9 cellular contexts compared by ENCODE assay signal in the genomic region with DNA sequence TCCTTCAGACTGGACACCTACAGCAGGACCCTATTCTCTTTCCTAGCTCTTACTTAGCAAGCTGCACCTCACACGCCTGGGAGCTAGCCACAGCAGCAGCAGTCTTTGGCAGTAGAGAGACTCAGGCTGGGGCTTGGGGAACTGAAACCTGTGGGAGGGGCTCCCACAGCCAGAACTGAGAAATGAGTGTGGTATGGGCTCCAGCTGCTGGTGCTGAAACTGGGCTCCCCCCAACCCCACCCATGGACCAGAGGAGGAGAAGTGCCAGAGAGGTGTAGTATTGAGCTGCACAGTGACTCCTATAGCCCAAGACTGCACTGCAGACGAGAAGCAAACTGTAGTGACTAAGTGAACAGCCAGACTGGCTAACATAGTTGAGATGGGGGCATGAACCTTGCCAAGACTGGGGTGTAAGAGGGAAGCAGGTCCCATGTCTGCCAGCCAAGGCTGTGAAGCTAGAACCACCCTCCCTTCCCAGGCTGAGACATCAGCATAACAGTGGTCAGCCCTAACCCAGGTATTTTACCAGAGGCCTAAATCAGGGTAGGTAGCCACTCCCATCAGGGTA.
DNase-seq lines count a peak whose midpoint lies in the region; ATAC-seq and TF ChIP-seq lines count a peak whose summit lies in the region.
"Had no signal": no experiment of that assay in that cellular context is flagged by ENCODE, and none has a peak within 500 bp of the region (broad histone marks: within the 10 kb centered on the region; RNA-seq: fewer than 3 reads in every experiment).

No MANE protein-coding gene starts in this region.

- no peaks in the 10 kb centered on the region for H3K9me2 ChIP-seq in PC-3 (replicated peaks; ENCODE audit: low read length)

- H3K36me3 Mint-ChIP-seq in CD4-positive, CD25-positive, alpha-beta regulatory T cell = no peaks in the 10 kb centered on the region
- H3K36me3 Mint-ChIP-seq in activated CD4-positive, alpha-beta memory T cell treated with anti-CD3 and anti-CD28 coated beads, Interleukin-2, amount 10 ng/mL, durations not matched to agents 7 days and 5 days (ENCODE audit: low read depth) = peaks cover 7% of the 10 kb centered on the region

- intact Hi-C loops in PC-3 (cut with micrococcal nuclease) = no loop called here

- H3K36me3 ChIP-seq in CD4-positive, CD25-positive, alpha-beta regulatory T cell (ENCODE audit: control insufficient read depth, insufficient read depth, low read length) = no peaks in the 10 kb centered on the region
- H3K36me3 ChIP-seq in PC-3 (ENCODE audit: low read depth, low read length) = no peaks in the 10 kb centered on the region

- peak overlapping the region in 2 of 4 donors; percentile 31 to 48 for H3K4me3 Mint-ChIP-seq in CD4-positive, CD25-positive, alpha-beta regulatory T cell
- H3K4me3 Mint-ChIP-seq in activated CD4-positive, alpha-beta memory T cell treated with anti-CD3 and anti-CD28 coated beads, Interleukin-2, amount 10 ng/mL, durations not matched to agents 7 days and 5 days = no peak overlapping the region
- H3K4me3 Mint-ChIP-seq: brain had no signal

- DNase-seq in CD4-positive, CD25-positive, alpha-beta regulatory T cell = peak in 1 of 3 donors; percentile 81
- DNase-seq in activated CD4-positive, alpha-beta memory T cell treated with anti-CD3 and anti-CD28 coated beads, Interleukin-2, amount 10 ng/mL, durations not matched to agents 7 days and 5 days = peak; percentile 67
- DNase-seq in medulla oblongata (ENCODE audit: extremely low spot score) (peak; percentile 76), NCI-H748 treated with DMSO at 0.1 percent for 48 hours (lab: John Stamatoyannopoulos, UW) (no peak), NCI-H2227 treated with DMSO at 0.1 percent for 48 hours (lab: John Stamatoyannopoulos, UW) (no peak), PC-3 (no peak)

- CTCF ChIA-PET in activated CD4-positive, alpha-beta memory T cell treated with anti-CD3 and anti-CD28 coated beads, Interleukin-2, amount 10 ng/mL, durations not matched to agents 7 days and 5 days (lab: Charles Lee) = interaction anchor here (0.7 to 5.3 kb wide), 10 partner anchors 12 to 135 kb away, joined by 3 to 32 read pairs (median 4); partner anchors contain the start of gene MYO5A
- CTCF ChIA-PET in PC-3 (lab: Charles Lee) = no interaction called here

- no TSS peak for BruUV-seq in PC-3 (replicated peaks; lab: Mats Ljungman, UMichigan)

- peak; percentile 74 to 75 for ATAC-seq in CD4-positive, CD25-positive, alpha-beta regulatory T cell (ENCODE audit: low read depth in 2 of 2)
- ATAC-seq in GM19351 (IDR thresholded peaks at IDR 0.05; ENCODE audit: unreplicated experiment) = peak; percentile 90
- peak; percentile 93 for ATAC-seq in HG03196 (IDR thresholded peaks at IDR 0.05; ENCODE audit: unreplicated experiment)
- no peak for ATAC-seq in PC-3

- peak overlapping the region; percentile 39 for H3K4me3 ChIP-seq in CD4-positive, CD25-positive, alpha-beta regulatory T cell (ENCODE audit: low read depth, low read length)
- H3K4me3 ChIP-seq in PC-3 (ENCODE audit: low read length) = no peak overlapping the region

- peaks cover 42 to 57% (median 45%) of the 10 kb centered on the region in 4 donors for H3K4me1 Mint-ChIP-seq in CD4-positive, CD25-positive, alpha-beta regulatory T cell
- H3K4me1 Mint-ChIP-seq in activated CD4-positive, alpha-beta memory T cell treated with anti-CD3 and anti-CD28 coated beads, Interleukin-2, amount 10 ng/mL, durations not matched to agents 7 days and 5 days = peaks cover 50% of the 10 kb centered on the region

- H3K27me3 ChIP-seq in CD4-positive, CD25-positive, alpha-beta regulatory T cell (ENCODE audit: control insufficient read depth, insufficient read depth, low read length) = no peaks in the 10 kb centered on the region
- H3K27me3 ChIP-seq in PC-3 (ENCODE audit: low read length) = no peaks in the 10 kb centered on the region

- peaks cover 3 to 7% of the 10 kb centered on the region in 2 experiments for H3K9me3 ChIP-seq in CD4-positive, CD25-positive, alpha-beta regulatory T cell (ENCODE audit: control insufficient read depth in 2 of 2, low read length in 2 of 2)
- H3K9me3 ChIP-seq in PC-3 (ENCODE audit: low read length) = no peaks in the 10 kb centered on the region

- no peak overlapping the region for H2AFZ ChIP-seq in PC-3 (ENCODE audit: low read length)

- H3K4me1 ChIP-seq in CD4-positive, CD25-positive, alpha-beta regulatory T cell (ENCODE audit: control insufficient read depth, insufficient read depth, low read length, poor library complexity, severe bottlenecking) = peaks cover 43% of the 10 kb centered on the region
- H3K4me1 ChIP-seq in PC-3 (ENCODE audit: insufficient read depth, low read length) = peaks cover 10% of the 10 kb centered on the region; the same call in 1 of the 2 replicates

- no peak for TF ChIP-seq CTCF in PC-3 (conservative IDR thresholded peaks at IDR 0.05; ENCODE audit: low read depth, low read length)

- no peaks in the 10 kb centered on the region for H3K27me3 Mint-ChIP-seq in CD4-positive, CD25-positive, alpha-beta regulatory T cell
- H3K27me3 Mint-ChIP-seq in activated CD4-positive, alpha-beta memory T cell treated with anti-CD3 and anti-CD28 coated beads, Interleukin-2, amount 10 ng/mL, durations not matched to agents 7 days and 5 days = no peaks in the 10 kb centered on the region
- H3K27me3 Mint-ChIP-seq: brain had no signal

- no peaks in the 10 kb centered on the region for H3F3A ChIP-seq in PC-3 (ENCODE audit: low read length, unreplicated experiment)

- H3K79me2 ChIP-seq in PC-3 (ENCODE audit: low read length) = 0 out of 2 replicates have a peak, but pooled peaks cover 9% of the 10 kb centered on the region

- POLR2A ChIA-PET in activated CD4-positive, alpha-beta memory T cell treated with anti-CD3 and anti-CD28 coated beads, Interleukin-2, amount 10 ng/mL, durations not matched to agents 7 days and 5 days (lab: Charles Lee) = interaction anchor here (0.7 to 4.5 kb wide), 13 partner anchors 12 to 637 kb away, joined by 3 to 41 read pairs (median 3); partner anchors contain the start of genes ATOSA, MYO5A and TMOD3
- POLR2A ChIA-PET in PC-3 (lab: Charles Lee; ENCODE audit: unreplicated experiment) = interaction anchor here (0.5 kb wide), 1 partner anchor 14 kb away, joined by 4 read pairs; no protein-coding TSS in a partner anchor

- peaks cover 0 to 10% (median 3%) of the 10 kb centered on the region in 7 donors for H3K9me3 Mint-ChIP-seq in CD4-positive, CD25-positive, alpha-beta regulatory T cell
- no peaks in the 10 kb centered on the region for H3K9me3 Mint-ChIP-seq in activated CD4-positive, alpha-beta memory T cell treated with anti-CD3 and anti-CD28 coated beads, Interleukin-2, amount 10 ng/mL, durations not matched to agents 7 days and 5 days

- H3K27ac Mint-ChIP-seq in CD4-positive, CD25-positive, alpha-beta regulatory T cell = peak overlapping the region; percentile 65 to 92 (median 81)
- peak overlapping the region; percentile 52 for H3K27ac Mint-ChIP-seq in activated CD4-positive, alpha-beta memory T cell treated with anti-CD3 and anti-CD28 coated beads, Interleukin-2, amount 10 ng/mL, durations not matched to agents 7 days and 5 days
- H3K27ac Mint-ChIP-seq: brain had no signal

- H3K27ac ChIP-seq in CD4-positive, CD25-positive, alpha-beta regulatory T cell (ENCODE audit: insufficient read depth, low read length, poor library complexity, severe bottlenecking) = peak overlapping the region; percentile 73
- H3K27ac ChIP-seq in PC-3 (ENCODE audit: low read length) = no peak overlapping the region

- no peaks in the 10 kb centered on the region for H4K20me1 ChIP-seq in PC-3 (ENCODE audit: low read length)

- no peak overlapping the region for H3K4me2 ChIP-seq in PC-3 (ENCODE audit: low read length)

- H3K9ac ChIP-seq in PC-3 (ENCODE audit: low read length) = no peak overlapping the region

Comparison
In these comparisons a context has a peak if more than half of its experiments do, and no peak if none do; other contexts are left out.
1. DNase-seq: peak in activated CD4-positive, alpha-beta memory T cell treated with anti-CD3 and anti-CD28 coated beads, Interleukin-2, amount 10 ng/mL, durations not matched to agents 7 days and 5 days (single experiment) and medulla oblongata (single experiment); none in NCI-H748 treated with DMSO at 0.1 percent for 48 hours (single experiment), NCI-H2227 treated with DMSO at 0.1 percent for 48 hours (single experiment) and PC-3 (single experiment).